ENCODE assay signal across 29 cellular contexts in genomic region chr1:181175955-181176354, GRCh38.
"Had no signal": no experiment of that assay in that cellular context is flagged by ENCODE, and none has a peak within 500 bp of the region (broad histone marks: within the 10 kb centered on the region; RNA-seq: fewer than 3 reads in every experiment).

No MANE protein-coding gene starts in this region.

- H3K36me3 ChIP-seq: brain microvascular endothelial cell, cardiac muscle cell, Peyer's patch had no signal

- H3K27me3 Mint-ChIP-seq: activated naive CD8-positive, alpha-beta T cell treated with anti-CD3 and anti-CD28 coated beads for 36 hours; activated T-helper 17 cell treated with anti-CD3 and anti-CD28 coated beads, Interleukin-2, amount 50 U/mL, for 72 hours had no signal

- H3K27me3 ChIP-seq: Peyer's patch had no signal

- H3K27ac ChIP-seq: brain microvascular endothelial cell, cardiac muscle cell, RWPE1 had no signal

- H3K4me3 ChIP-seq: cardiac muscle cell had no signal

- H3K4me3 Mint-ChIP-seq: activated CD4-positive, alpha-beta T cell treated with anti-CD3 and anti-CD28 coated beads, Interleukin-2, amount 10 ng/mL, durations not matched to agents 24 days and 14 days; activated naive CD8-positive, alpha-beta T cell treated with anti-CD3 and anti-CD28 coated beads for 36 hours; activated T-helper 17 cell treated with anti-CD3 and anti-CD28 coated beads, Interleukin-2, amount 50 U/mL, for 72 hours; central memory CD8-positive, alpha-beta T cell; IgD-negative memory B cell; T-helper 1 cell treated with Interleukin-12 subunit alpha and Interleukin-12 subunit beta and Interleukin-4 antibody, amounts not matched to agents 30 μg/mL and 1 μg/mL, for 36 hours; T-helper 2 cell treated with Interferon-gamma antibody and Interleukin-4, amounts not matched to agents 5 μg/mL and 100 μg/mL, for 36 hours had no signal

- H3K27ac Mint-ChIP-seq: activated CD4-positive, alpha-beta T cell treated with anti-CD3 and anti-CD28 coated beads, Interleukin-2, amount 10 ng/mL, durations not matched to agents 24 days and 14 days; activated naive CD8-positive, alpha-beta T cell treated with anti-CD3 and anti-CD28 coated beads for 36 hours; activated T-helper 17 cell treated with anti-CD3 and anti-CD28 coated beads, Interleukin-2, amount 50 U/mL, for 72 hours; IgD-negative memory B cell; T-helper 1 cell treated with Interleukin-12 subunit alpha and Interleukin-12 subunit beta and Interleukin-4 antibody, amounts not matched to agents 30 μg/mL and 1 μg/mL, for 36 hours; T-helper 2 cell treated with Interferon-gamma antibody and Interleukin-4, amounts not matched to agents 5 μg/mL and 100 μg/mL, for 36 hours had no signal

- DNase-seq: activated CD4-positive, alpha-beta T cell treated with anti-CD3 and anti-CD28 coated beads, Interleukin-2, amount 10 ng/mL, durations not matched to agents 24 days and 14 days; activated CD4-positive, alpha-beta T cell treated with anti-CD3 and anti-CD28 coated beads, Interleukin-2, amount 50 U/mL, for 4 hours; activated effector memory CD4-positive, alpha-beta T cell treated with anti-CD3 and anti-CD28 coated beads, Interleukin-2, amount 50 U/mL, for 16 hours; activated naive CD4-positive, alpha-beta T cell; activated naive CD4-positive, alpha-beta T cell treated with anti-CD3 and anti-CD28 coated beads, Interleukin-2, amount 50 U/mL, for 16 hours; activated naive CD8-positive, alpha-beta T cell treated with anti-CD3 and anti-CD28 coated beads for 36 hours; activated T-cell treated with anti-CD3 and anti-CD28 coated beads for 4 hours; amniotic stem cell; aorta; brain microvascular endothelial cell; Karpas-422; KBM-7; NCI-H1105; NCI-H1417 treated with DMSO at 0.1 percent for 48 hours; NCI-H1694; NCI-H1930; NCI-H2081 treated with DMSO at 0.1 percent for 48 hours; NCI-H345; NCI-H524 treated with DMSO at 0.1 percent for 48 hours; Peyer's patch; Right ventricle myocardium superior had no signal

- H3K36me3 Mint-ChIP-seq: activated naive CD8-positive, alpha-beta T cell treated with anti-CD3 and anti-CD28 coated beads for 36 hours had no signal

- FAIRE-seq: TTC549 had no signal

- ATAC-seq: activated T-helper 17 cell treated with anti-CD3 and anti-CD28 coated beads, Interleukin-2, amount 50 U/mL, for 72 hours had no signal

- H3K9me3 Mint-ChIP-seq: activated CD4-positive, alpha-beta T cell treated with anti-CD3 and anti-CD28 coated beads, Interleukin-2, amount 10 ng/mL, durations not matched to agents 24 days and 14 days; activated T-helper 17 cell treated with anti-CD3 and anti-CD28 coated beads, Interleukin-2, amount 50 U/mL, for 72 hours had no signal
